Comparison of ENCODE assay signal across 9 cellular contexts in genomic region chr6:122839477-122839876, GRCh38. TPM values are rescaled to one million over a fixed set of nuclear protein-coding genes. Genes with fewer than 3 reads are reported as not detected.
DNase-seq lines count a peak whose midpoint lies in the region; ATAC-seq and TF ChIP-seq lines count a peak whose summit lies in the region.
"Had no signal": no experiment of that assay in that cellular context is flagged by ENCODE, and none has a peak within 500 bp of the region (broad histone marks: within the 10 kb centered on the region; RNA-seq: fewer than 3 reads in every experiment).

No MANE protein-coding gene starts in this region.

- no peak overlapping the region for H3K27ac ChIP-seq in substantia nigra (ENCODE audit: low read depth, low read length, poor library complexity, severe bottlenecking)

- peak; percentile 58 for DNase-seq in COLO668 (lab: John Stamatoyannopoulos, UW; ENCODE audit: unreplicated experiment)
- DNase-seq in GM19238 (ENCODE audit: insufficient read length, low spot score): peak; percentile 17
- DNase-seq in NCI-H446 treated with DMSO at 0.1 percent for 48 hours (lab: John Stamatoyannopoulos, UW): peak; percentile 19
- peak; percentile 66 for DNase-seq in activated CD4-positive, alpha-beta T cell treated with anti-CD3 and anti-CD28 coated beads, Interleukin-2, amount 10 ng/mL, durations not matched to agents 7 days and 5 days
- peak; percentile 77 for DNase-seq in endothelial cell (ENCODE audit: low spot score)
- peak; percentile 81 for DNase-seq in myocyte (ENCODE audit: low read depth)
- peak in 35 of 49 donors; percentile 1 to 59 (median 24) for DNase-seq in substantia nigra (lab: John Stamatoyannopoulos, UW)

- POLR2A ChIA-PET in activated CD4-positive, alpha-beta T cell treated with anti-CD3 and anti-CD28 coated beads, Interleukin-2, amount 10 ng/mL, durations not matched to agents 7 days and 5 days (lab: Charles Lee): no interaction called here

- TF ChIP-seq CTCF in endothelial cell (IDR thresholded peaks at IDR 0.05; ENCODE audit: unreplicated experiment): peak; percentile 80

- no peaks in the 10 kb centered on the region for H3K4me1 Mint-ChIP-seq in activated CD4-positive, alpha-beta T cell treated with anti-CD3 and anti-CD28 coated beads, Interleukin-2, amount 10 ng/mL, durations not matched to agents 7 days and 5 days
- no peaks in the 10 kb centered on the region for H3K4me1 Mint-ChIP-seq in endothelial cell (ENCODE audit: unreplicated experiment)

- no peaks in the 10 kb centered on the region for H3K9me3 Mint-ChIP-seq in activated CD4-positive, alpha-beta T cell treated with anti-CD3 and anti-CD28 coated beads, Interleukin-2, amount 10 ng/mL, durations not matched to agents 7 days and 5 days
- no peaks in the 10 kb centered on the region for H3K9me3 Mint-ChIP-seq in endothelial cell (ENCODE audit: unreplicated experiment)
- H3K9me3 Mint-ChIP-seq: activated naive CD4-positive, alpha-beta T cell treated with anti-CD3 and anti-CD28 coated beads, Interleukin-2, amount 50 U/mL, for 72 hours had no signal

- H3K36me3 Mint-ChIP-seq in activated CD4-positive, alpha-beta T cell treated with anti-CD3 and anti-CD28 coated beads, Interleukin-2, amount 10 ng/mL, durations not matched to agents 7 days and 5 days (ENCODE audit: low read depth): no peaks in the 10 kb centered on the region
- H3K36me3 Mint-ChIP-seq in endothelial cell (ENCODE audit: low read depth, unreplicated experiment): no peaks in the 10 kb centered on the region
- H3K36me3 Mint-ChIP-seq: activated naive CD4-positive, alpha-beta T cell treated with anti-CD3 and anti-CD28 coated beads, Interleukin-2, amount 50 U/mL, for 72 hours had no signal

- H3K4me3 Mint-ChIP-seq in activated CD4-positive, alpha-beta T cell treated with anti-CD3 and anti-CD28 coated beads, Interleukin-2, amount 10 ng/mL, durations not matched to agents 7 days and 5 days: no peak overlapping the region
- H3K4me3 Mint-ChIP-seq in endothelial cell (ENCODE audit: unreplicated experiment): no peak overlapping the region

- H3K27ac Mint-ChIP-seq in activated CD4-positive, alpha-beta T cell treated with anti-CD3 and anti-CD28 coated beads, Interleukin-2, amount 10 ng/mL, durations not matched to agents 7 days and 5 days: no peak overlapping the region
- H3K27ac Mint-ChIP-seq in endothelial cell (ENCODE audit: unreplicated experiment): no peak overlapping the region
- H3K27ac Mint-ChIP-seq: activated naive CD4-positive, alpha-beta T cell treated with anti-CD3 and anti-CD28 coated beads, Interleukin-2, amount 50 U/mL, for 72 hours had no signal

- CTCF ChIA-PET in activated CD4-positive, alpha-beta T cell treated with anti-CD3 and anti-CD28 coated beads, Interleukin-2, amount 10 ng/mL, durations not matched to agents 7 days and 5 days (lab: Charles Lee): interaction anchor here (0.7 to 1.4 kb wide), 3 partner anchors 108 to 922 kb away, joined by 3 to 6 read pairs (median 4); partner anchors contain the start of gene SERINC1

- H3K27me3 Mint-ChIP-seq in activated CD4-positive, alpha-beta T cell treated with anti-CD3 and anti-CD28 coated beads, Interleukin-2, amount 10 ng/mL, durations not matched to agents 7 days and 5 days: peaks cover 5% of the 10 kb centered on the region
- H3K27me3 Mint-ChIP-seq in endothelial cell (ENCODE audit: unreplicated experiment): peaks cover 7% of the 10 kb centered on the region

- ATAC-seq in HG03342 (IDR thresholded peaks at IDR 0.05; ENCODE audit: unreplicated experiment): peak; percentile 94

RNA-seq across cellular contexts. Expression of gene SMPDL3A, which starts 50.4 kb away (rescaled TPM):
- under 1 TPM in 1 of 2 experiments, not detected in 1; 0.19 TPM for total RNA-seq in activated CD4-positive, alpha-beta T cell treated with anti-CD3 and anti-CD28 coated beads, Interleukin-2, amount 10 ng/mL, durations not matched to agents 7 days and 5 days
- 10.3 TPM for total RNA-seq in endothelial cell (ENCODE audit: unreplicated experiment)
- total RNA-seq in myocyte: 8.2 and 13.6 TPM in 2 replicates
- polyA plus RNA-seq in myocyte (2012): 4.7 TPM

RNA-seq across cellular contexts. Expression of gene FABP7, which starts 60.0 kb away (rescaled TPM):
- total RNA-seq in activated CD4-positive, alpha-beta T cell treated with anti-CD3 and anti-CD28 coated beads, Interleukin-2, amount 10 ng/mL, durations not matched to agents 7 days and 5 days: not detected
- total RNA-seq in endothelial cell (ENCODE audit: unreplicated experiment) (3.6 TPM), myocyte (not detected in 2 replicates)
- polyA plus RNA-seq in myocyte (2012): not detected
- total RNA-seq: activated naive CD4-positive, alpha-beta T cell treated with anti-CD3 and anti-CD28 coated beads, Interleukin-2, amount 50 U/mL, for 72 hours had no signal

Comparison
In these comparisons a context has a peak if more than half of its experiments do, and no peak if none do; other contexts are left out.
1. DNase-seq: peak in every context shown above with its lines; median percentile 81 in myocyte; 77 in endothelial cell; 66 in activated CD4-positive, alpha-beta T cell treated with anti-CD3 and anti-CD28 coated beads, Interleukin-2, amount 10 ng/mL, durations not matched to agents 7 days and 5 days; 58 in COLO668; 24 in substantia nigra; 19 in NCI-H446 treated with DMSO at 0.1 percent for 48 hours; 17 in GM19238.